Comparison of ENCODE assay signal across 12 cellular contexts in genomic region chr10:8042864-8043568, GRCh38. TPM values are rescaled to one million over a fixed set of nuclear protein-coding genes. Genes with fewer than 3 reads are reported as not detected.
DNase-seq lines count a peak whose midpoint lies in the region; ATAC-seq and TF ChIP-seq lines count a peak whose summit lies in the region.
"Had no signal": no experiment of that assay in that cellular context is flagged by ENCODE, and none has a peak within 500 bp of the region (broad histone marks: within the 10 kb centered on the region; RNA-seq: fewer than 3 reads in every experiment).

No MANE protein-coding gene starts in this region.

- H3K27ac Mint-ChIP-seq in IgD-negative memory B cell (peak overlapping the region in 2 of 3 donors; percentile 42 to 67), MCF 10A (ENCODE audit: low read depth, unreplicated experiment) (no peak overlapping the region)
- H3K27ac Mint-ChIP-seq: activated naive CD4-positive, alpha-beta T cell treated with anti-CD3 and anti-CD28 coated beads for 36 hours had no signal

- POLR2A ChIA-PET in MCF 10A (lab: Yijun Ruan, JAX): interaction anchor here (1.9 kb wide), 1 partner anchor 11 kb away, joined by 4 read pairs; no protein-coding TSS in a partner anchor

- H3K9me3 Mint-ChIP-seq in IgD-negative memory B cell (peaks cover 2 to 6% (median 6%) of the 10 kb centered on the region in 3 donors), MCF 10A (ENCODE audit: unreplicated experiment) (no peaks in the 10 kb centered on the region)
- H3K9me3 Mint-ChIP-seq: activated naive CD4-positive, alpha-beta T cell treated with anti-CD3 and anti-CD28 coated beads for 36 hours had no signal

- peak; percentile 17 for DNase-seq in activated CD4-positive, alpha-beta T cell treated with anti-CD3 and anti-CD28 coated beads for 48 hours
- no peak for DNase-seq in activated CD4-positive, alpha-beta T cell treated with anti-CD3 and anti-CD28 coated beads for 1 hour
- peak; percentile 45 for DNase-seq in iPS-NIHi7 (ENCODE audit: extremely low spot score)
- DNase-seq in retina: peak; percentile 68
- no peak for DNase-seq in stimulated activated CD4-positive, alpha-beta T cell treated with anti-CD3 and anti-CD28 coated beads, Interleukin-12 subunit alpha, Interleukin-12 subunit beta, amount 100 ng/mL, for 4 hours
- no peak for DNase-seq in MCF 10A (ENCODE audit: unreplicated experiment)
- DNase-seq: ACHN, MV-4-11 had no signal

- H3K4me1 Mint-ChIP-seq in IgD-negative memory B cell: peaks cover 19 to 35% (median 32%) of the 10 kb centered on the region in 3 donors
- peaks cover 5% of the 10 kb centered on the region for H3K4me1 Mint-ChIP-seq in MCF 10A (ENCODE audit: insufficient read depth, unreplicated experiment)

- no peak for ATAC-seq in GM19467 (IDR thresholded peaks at IDR 0.05; ENCODE audit: unreplicated experiment)

- H3K4me3 Mint-ChIP-seq in IgD-negative memory B cell (peak overlapping the region in 3 of 4 donors; percentile 22 to 80 (median 69)), MCF 10A (ENCODE audit: unreplicated experiment) (no peak overlapping the region)

- H3K27me3 Mint-ChIP-seq in IgD-negative memory B cell (peaks cover 88% of the 10 kb centered on the region), MCF 10A (ENCODE audit: insufficient read depth, unreplicated experiment) (peaks cover 42% of the 10 kb centered on the region)

- CTCF ChIA-PET in MCF 10A (lab: Yijun Ruan, JAX): interaction anchor here (0.6 kb wide), 1 partner anchor 21 kb away, joined by 3 read pairs; no protein-coding TSS in a partner anchor

- no peak for TF ChIP-seq CTCF in MCF 10A (IDR thresholded peaks at IDR 0.05; ENCODE audit: unreplicated experiment)

- H3K36me3 Mint-ChIP-seq in IgD-negative memory B cell (peaks cover 3% of the 10 kb centered on the region), MCF 10A (ENCODE audit: insufficient read depth, unreplicated experiment) (no peaks in the 10 kb centered on the region)

- BruUV-seq in MCF 10A (replicated peaks; lab: Mats Ljungman, UMichigan): no TSS peak

- intact Hi-C loops in MCF 10A (cut with micrococcal nuclease): no loop called here

RNA-seq across cellular contexts. Expression of gene GATA3, which starts 11.5 kb away (rescaled TPM):
- 2.0 TPM for polyA plus RNA-seq in IgD-negative memory B cell
- 13.1 and 14.6 TPM in 2 replicates for total RNA-seq in MCF 10A (2022)
- total RNA-seq: SJSA1 had no signal

Comparison
In these comparisons a context has a peak if more than half of its experiments do, and no peak if none do; other contexts are left out.
1. DNase-seq: peak in activated CD4-positive, alpha-beta T cell treated with anti-CD3 and anti-CD28 coated beads for 48 hours (single experiment), iPS-NIHi7 (single experiment) and retina (single experiment); none in activated CD4-positive, alpha-beta T cell treated with anti-CD3 and anti-CD28 coated beads for 1 hour (single experiment), stimulated activated CD4-positive, alpha-beta T cell treated with anti-CD3 and anti-CD28 coated beads, Interleukin-12 subunit alpha, Interleukin-12 subunit beta, amount 100 ng/mL, for 4 hours (single experiment) and MCF 10A (single experiment).